ENCODE assay signal across 21 cellular contexts in the genomic region with DNA sequence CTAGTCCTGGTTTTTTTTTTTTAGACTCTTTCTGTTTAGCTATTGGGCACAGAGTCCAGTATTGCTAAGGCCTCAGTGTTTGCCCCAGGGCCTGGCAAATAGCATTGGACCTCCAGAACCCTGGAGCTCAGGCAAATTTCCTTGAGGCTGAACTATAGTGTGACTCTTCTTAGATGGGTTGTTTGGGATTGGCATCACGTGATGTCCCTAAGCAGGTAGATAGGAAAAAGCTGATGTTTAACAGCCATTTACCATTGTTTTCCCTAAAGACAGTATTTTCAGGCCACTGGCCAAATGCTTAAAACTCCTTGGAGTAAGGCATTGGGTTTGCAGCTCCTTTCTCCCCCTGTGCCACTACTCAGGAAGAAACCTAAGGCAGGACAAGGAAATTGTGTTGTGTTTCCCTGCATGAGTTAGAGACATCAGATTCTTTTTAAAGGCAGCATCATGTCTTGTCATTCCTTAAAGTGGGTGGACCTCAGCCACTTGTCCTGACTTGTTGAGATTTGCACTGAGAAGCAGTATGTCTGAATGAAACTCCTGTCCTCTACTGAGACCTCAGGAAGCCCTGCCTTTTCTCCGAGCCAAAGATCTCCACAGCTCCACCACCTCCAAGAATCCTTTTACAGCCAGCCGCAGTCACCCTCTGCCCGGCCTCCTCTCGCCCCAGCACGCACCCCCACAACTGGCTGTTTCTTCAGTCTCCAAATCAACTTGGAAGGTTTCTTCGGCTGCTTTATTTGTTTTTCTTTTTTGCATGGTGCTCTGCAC. TPM values are rescaled to one million over a fixed set of nuclear protein-coding genes. Genes with fewer than 3 reads are reported as not detected.
DNase-seq lines count a peak whose midpoint lies in the region; ATAC-seq and TF ChIP-seq lines count a peak whose summit lies in the region.
"Had no signal": no experiment of that assay in that cellular context is flagged by ENCODE, and none has a peak within 500 bp of the region (broad histone marks: within the 10 kb centered on the region; RNA-seq: fewer than 3 reads in every experiment).

No MANE protein-coding gene starts in this region.

- H3K79me2 ChIP-seq in osteoblast (ENCODE audit: insufficient read depth, low read length) = no peaks in the 10 kb centered on the region

- peak overlapping the region; percentile 63 for H2AFZ ChIP-seq in osteoblast (ENCODE audit: low read length)

- no peaks in the 10 kb centered on the region for H4K20me1 ChIP-seq in osteoblast (ENCODE audit: insufficient read depth, low read length)
- H4K20me1 ChIP-seq: BLaER1 treated with 17β-estradiol and CSF1 and Interleukin-3, amounts not matched to agents 10 nM and 100 nM had no signal

- ATAC-seq in RWPE2 (ENCODE audit: low read depth) (peak; percentile 78), HG03439 (IDR thresholded peaks at IDR 0.05; ENCODE audit: unreplicated experiment) (no peak)
- ATAC-seq: activated CD8-positive, alpha-beta T cell treated with anti-CD3 and anti-CD28 coated beads, Interleukin-2, amount 10 ng/mL, durations not matched to agents 7 days and 5 days; left lobe of liver; sciatic nerve had no signal

- H3K27me3 ChIP-seq in RWPE2 (ENCODE audit: insufficient read depth, poor library complexity, severe bottlenecking) = no peaks in the 10 kb centered on the region
- H3K27me3 ChIP-seq in osteoblast (ENCODE audit: insufficient read depth, low read length) = no peaks in the 10 kb centered on the region
- H3K27me3 ChIP-seq: adrenal gland; BLaER1 treated with 17β-estradiol and CSF1 and Interleukin-3, amounts not matched to agents 10 nM and 100 nM had no signal

- peak overlapping the region; percentile 72 for H3K27ac ChIP-seq in RWPE2 (ENCODE audit: poor library complexity, severe bottlenecking)
- H3K27ac ChIP-seq in osteoblast (ENCODE audit: low read depth, low read length) = no peak overlapping the region
- H3K27ac ChIP-seq: adrenal gland; BLaER1 treated with 17β-estradiol and CSF1 and Interleukin-3, amounts not matched to agents 10 nM and 100 nM had no signal

- H3K36me3 ChIP-seq in RWPE2 (ENCODE audit: low read depth) (no peaks in the 10 kb centered on the region), osteoblast (ENCODE audit: insufficient read depth, low read length) (no peaks in the 10 kb centered on the region)
- H3K36me3 ChIP-seq: adrenal gland; BLaER1 treated with 17β-estradiol and CSF1 and Interleukin-3, amounts not matched to agents 10 nM and 100 nM had no signal

- H3K4me2 ChIP-seq in osteoblast (ENCODE audit: insufficient read depth, low read length) = no peak overlapping the region
- H3K4me2 ChIP-seq: BLaER1 treated with 17β-estradiol and CSF1 and Interleukin-3, amounts not matched to agents 10 nM and 100 nM had no signal

- TF ChIP-seq CTCF in RWPE2 (IDR thresholded peaks at IDR 0.05; ENCODE audit: poor library complexity, severe bottlenecking) (no peak), epithelial cell of esophagus (IDR thresholded peaks at IDR 0.05; ENCODE audit: insufficient read depth, low read depth, low read length, missing control alignments) (no peak), osteoblast (IDR thresholded peaks at IDR 0.05; ENCODE audit: extremely low read depth, low read depth, low read length) (no peak)

- H3K9me3 ChIP-seq in RWPE2 (ENCODE audit: severe bottlenecking) (no peaks in the 10 kb centered on the region), osteoblast (ENCODE audit: low read depth, low read length) (no peaks in the 10 kb centered on the region)
- H3K9me3 ChIP-seq: adrenal gland; BLaER1 treated with 17β-estradiol and CSF1 and Interleukin-3, amounts not matched to agents 10 nM and 100 nM had no signal

- peaks cover 32% of the 10 kb centered on the region for H3K4me1 ChIP-seq in RWPE2 (ENCODE audit: insufficient read depth, poor library complexity, severe bottlenecking)
- H3K4me1 ChIP-seq in osteoblast (ENCODE audit: insufficient read depth, low read length) = peaks cover 3% of the 10 kb centered on the region
- H3K4me1 ChIP-seq: adrenal gland had no signal

- DNase-seq in RWPE2 (ENCODE audit: low spot score) (no peak), epithelial cell of esophagus (ENCODE audit: low read depth) (peak; percentile 96), osteoblast (ENCODE audit: insufficient read length, low spot score, missing footprints) (no peak), putamen (ENCODE audit: low spot score) (no peak), activated gamma-delta T cell treated with Interleukin-2 at 50 U/mL for 16 hours (no peak)
- DNase-seq in activated CD4-positive, alpha-beta T cell treated with anti-CD3 and anti-CD28 coated beads, Interleukin-2, amount 50 U/mL, for 1 hour = no peak
- DNase-seq: activated CD8-positive, alpha-beta T cell treated with anti-CD3 and anti-CD28 coated beads, Interleukin-2, amount 10 ng/mL, durations not matched to agents 7 days and 5 days; activated naive CD4-positive, alpha-beta T cell treated with anti-CD3 and anti-CD28 coated beads, Interleukin-2, amount 10 ng/mL, durations not matched to agents 7 days and 5 days; adrenal gland; dermis blood vessel endothelial cell; NCI-H1105; NCI-H187 treated with DMSO at 0.1 percent for 48 hours; posterior cingulate gyrus; SIG-M5; stimulated activated CD4-positive, alpha-beta T cell treated with anti-CD3 and anti-CD28 coated beads, Interleukin-4, amount 100 ng/mL, for 4 hours; trophoblast cell had no signal

- H3K4me3 ChIP-seq in RWPE2 (ENCODE audit: severe bottlenecking) (no peak overlapping the region), epithelial cell of esophagus (ENCODE audit: low read length) (peak overlapping the region; percentile 27), osteoblast (ENCODE audit: insufficient read depth, low read length) (no peak overlapping the region)
- H3K4me3 ChIP-seq: adrenal gland; BLaER1 treated with 17β-estradiol and CSF1 and Interleukin-3, amounts not matched to agents 10 nM and 100 nM had no signal

RNA-seq across cellular contexts. Expression of gene RNF144B, which starts 46.2 kb away (rescaled TPM):
- 4.4 and 5.8 TPM in 2 replicates for total RNA-seq in osteoblast
- total RNA-seq: G401 had no signal
